Comparison of ENCODE assay signal across 13 cellular contexts in genomic region chr4:186227221-186227620, GRCh38. TPM values are rescaled to one million over a fixed set of nuclear protein-coding genes. Genes with fewer than 3 reads are reported as not detected.
DNase-seq lines count a peak whose midpoint lies in the region; ATAC-seq, FAIRE-seq and TF ChIP-seq lines count a peak whose summit lies in the region.
"Had no signal": no experiment of that assay in that cellular context is flagged by ENCODE, and none has a peak within 500 bp of the region (broad histone marks: within the 10 kb centered on the region; RNA-seq: fewer than 3 reads in every experiment).

TSS of gene KLKB1 (plus strand) at chr4:186227507. CDS start at chr4:186228196, 689 bp downstream.

- intact Hi-C loops in A673 (cut with micrococcal nuclease; ENCODE audit: unreplicated experiment), result no loop called here
- intact Hi-C loops in HepG2 (cut with micrococcal nuclease; ENCODE audit: unreplicated experiment), result no loop called here

- FAIRE-seq in HepG2 (lab: Jason Lieb, UNC) (peak; percentile 58), D721Med (lab: Jason Lieb, UNC) (no peak)

- H2AFZ ChIP-seq in HepG2 (ENCODE audit: low read length), result no peak within 1 kb of the TSS

- peaks cover 3% of the 10 kb centered on the region for H3K36me3 Mint-ChIP-seq in osteocyte (ENCODE audit: unreplicated experiment)

- 40% methylated on average over 5 of the region's 5 CpGs for WGBS in HepG2 (ENCODE audit: low lambda C conversion rate)

- no peaks in the 10 kb centered on the region for H4K20me1 ChIP-seq in HepG2 (ENCODE audit: insufficient read depth, low read length)

- H3K4me3 ChIP-seq in A673 (ENCODE audit: low read depth, low read length, poor library complexity, severe bottlenecking) (no peak within 1 kb of the TSS), brain microvascular endothelial cell (ENCODE audit: low read depth, low read length) (no peak within 1 kb of the TSS), HepG2 (replicated peaks in 1 of 3; ENCODE audit: insufficient read depth in 1 of 3, low read depth in 2 of 3, low read length in 3 of 3) (peak within 1 kb of the TSS in 2 of 3 experiments; percentile 2 to 3; a peak in 2 of 6 replicates)

- DNase-seq in A673 (ENCODE audit: low spot score) (peak; percentile 18), HuH-7 (ENCODE audit: low spot score) (peak; percentile 6), brain microvascular endothelial cell (peak; percentile 52), HepG2 (ENCODE audit: low spot score) (peak; percentile 64), D721Med (ENCODE audit: insufficient read length, low spot score) (no peak), osteocyte (ENCODE audit: extremely low spot score, unreplicated experiment) (no peak), iPS-NIHi7 (ENCODE audit: extremely low spot score) (no peak)
- DNase-seq: activated CD4-positive, alpha-beta T cell treated with anti-CD3 and anti-CD28 coated beads, Interleukin-2, amount 10 ng/mL, durations not matched to agents 7 days and 5 days; AML-193; stimulated activated naive B cell treated with anti-CD40 and anti-IgM and Interleukin-4, amounts not matched to agents 10 μg/mL and 1 μg/mL and 100 μg/mL, for 72 hours had no signal

- H3K36me3 ChIP-seq in A673 (ENCODE audit: insufficient read depth, low read length, poor library complexity, severe bottlenecking) (no peaks in the 10 kb centered on the region), brain microvascular endothelial cell (replicated peaks) (no peaks in the 10 kb centered on the region), HepG2 (replicated peaks in 1 of 2; ENCODE audit: control insufficient read depth in 1 of 2, insufficient read depth in 2 of 2, low read length in 2 of 2) (no peaks in the 10 kb centered on the region)

- H3K27ac ChIP-seq in A673 (ENCODE audit: low read depth, low read length, poor library complexity, severe bottlenecking), result no peak within 1 kb of the TSS
- no peak within 1 kb of the TSS for H3K27ac ChIP-seq in brain microvascular endothelial cell
- H3K27ac ChIP-seq in HepG2 (ENCODE audit: extremely low read length, insufficient read depth, low read length), result no peak within 1 kb of the TSS

- TF ChIP-seq CTCF in A673 (conservative IDR thresholded peaks at IDR 0.05; ENCODE audit: low read depth, low read length), result no peak
- TF ChIP-seq CTCF in brain microvascular endothelial cell (IDR thresholded peaks at IDR 0.05; ENCODE audit: low read depth, low read length, missing control alignments), result no peak
- TF ChIP-seq CTCF in HepG2 (CRISPR knock-in tag; IDR thresholded peaks at IDR 0.05), result no peak
- TF ChIP-seq CTCF in D721Med (IDR thresholded peaks at IDR 0.05; ENCODE audit: insufficient read depth, missing control alignments), result no peak
- TF ChIP-seq CTCF in osteocyte (IDR thresholded peaks at IDR 0.05), result no peak

- TF ChIP-seq POLR2A in HepG2 (IDR thresholded peaks at IDR 0.05; ENCODE audit: insufficient read depth in 1 of 2, low read depth in 2 of 2, low read length in 2 of 2), result no peak

- H3K27me3 ChIP-seq in A673 (replicated peaks; ENCODE audit: insufficient read depth, low read depth, low read length, poor library complexity) (no peaks in the 10 kb centered on the region), brain microvascular endothelial cell (replicated peaks) (no peaks in the 10 kb centered on the region), HepG2 (ENCODE audit: control insufficient read depth in 1 of 2, insufficient read depth in 2 of 2, low read length in 2 of 2) (peaks cover 0 to 1% of the 10 kb centered on the region in 2 experiments; a peak in 1 of 5 replicates)

- BruUV-seq in A673 (replicated peaks; lab: Mats Ljungman, UMichigan), result no TSS peak
- BruUV-seq in HepG2 (replicated peaks; lab: Mats Ljungman, UMichigan), result no TSS peak

- H3K27ac Mint-ChIP-seq in osteocyte (ENCODE audit: unreplicated experiment), result no peak within 1 kb of the TSS
- H3K27ac Mint-ChIP-seq: activated CD4-positive, alpha-beta T cell treated with anti-CD3 and anti-CD28 coated beads, Interleukin-2, amount 10 ng/mL, durations not matched to agents 7 days and 5 days; activated T-helper 2 cell treated with anti-CD3 and anti-CD28 coated beads, Interferon-gamma antibody, Interleukin-2, Interleukin-4, amounts not matched to agents 10 μg/mL and 5 μg/mL and 100 μg/mL, durations not matched to agents 14 hours and 24 hours and 36 hours; stimulated activated naive B cell treated with anti-CD40 and anti-IgM and Interleukin-4, amounts not matched to agents 10 μg/mL and 1 μg/mL and 100 μg/mL, for 72 hours had no signal

- POLR2A ChIA-PET in A673 (lab: Charles Lee; ENCODE audit: low non-redundant PET), result no interaction called here
- POLR2A ChIA-PET in HepG2 (lab: Yijun Ruan, JAX), result interaction anchor here (1.0 kb wide), 1 partner anchor 33 kb away, joined by 4 read pairs; no protein-coding TSS in a partner anchor

- H3K4me3 Mint-ChIP-seq in osteocyte (ENCODE audit: unreplicated experiment), result no peak within 1 kb of the TSS
- H3K4me3 Mint-ChIP-seq: activated CD4-positive, alpha-beta T cell treated with anti-CD3 and anti-CD28 coated beads, Interleukin-2, amount 10 ng/mL, durations not matched to agents 7 days and 5 days; stimulated activated naive B cell treated with anti-CD40 and anti-IgM and Interleukin-4, amounts not matched to agents 10 μg/mL and 1 μg/mL and 100 μg/mL, for 72 hours had no signal

- H3K9me3 ChIP-seq in A673 (ENCODE audit: low read depth, low read length, poor library complexity, severe bottlenecking) (peaks cover 9% of the 10 kb centered on the region), HepG2 (ENCODE audit: low read length) (peaks cover 8% of the 10 kb centered on the region; the same call in 1 of the 2 replicates)

- CTCF ChIA-PET in A673 (lab: Charles Lee), result no interaction called here
- CTCF ChIA-PET in HepG2 (lab: Yijun Ruan, JAX; ENCODE audit: low intra/inter-chr PET ratio, low total read pairs), result no interaction called here

- H3K79me2 ChIP-seq in HepG2 (ENCODE audit: insufficient read depth, low read length), result no peaks in the 10 kb centered on the region

- TF ChIP-seq EP300 in HepG2 (IDR thresholded peaks at IDR 0.05; ENCODE audit: low read depth in 2 of 2, low read length in 2 of 2), result peak in 1 of 2 experiments; percentile 38; a peak in 1 of 4 replicates
- no peak for TF ChIP-seq EP300 in HepG2 (CRISPR knock-in tag; IDR thresholded peaks at IDR 0.05; ENCODE audit: borderline replicate concordance)

- in situ Hi-C loops in brain microvascular endothelial cell (cut with HindIII; ENCODE audit: low pct_ligation_motif_present, low sequenced_read_pairs) (no loop called here), HepG2 (cut with HindIII; ENCODE audit: extremely low pct_ligation_motif_present, low pct_unique_long_range_greater_than_20kb) (no loop called here)

- ATAC-seq in HepG2, result peak; percentile 82
- no peak for ATAC-seq in SK-N-SH treated with all-trans-retinoic acid at 6 μM for 48 hours
- ATAC-seq: esophagus mucosa; stimulated activated naive B cell treated with anti-CD40 and anti-IgM and Interleukin-4, amounts not matched to agents 10 μg/mL and 1 μg/mL and 100 μg/mL, for 72 hours had no signal

- peaks cover 16% of the 10 kb centered on the region for H3K9me3 Mint-ChIP-seq in osteocyte (ENCODE audit: unreplicated experiment)

- peaks cover 17% of the 10 kb centered on the region for H3K4me1 Mint-ChIP-seq in osteocyte (ENCODE audit: unreplicated experiment)
- H3K4me1 Mint-ChIP-seq: activated CD4-positive, alpha-beta T cell treated with anti-CD3 and anti-CD28 coated beads, Interleukin-2, amount 10 ng/mL, durations not matched to agents 7 days and 5 days; stimulated activated naive B cell treated with anti-CD40 and anti-IgM and Interleukin-4, amounts not matched to agents 10 μg/mL and 1 μg/mL and 100 μg/mL, for 72 hours had no signal

- peaks cover 3% of the 10 kb centered on the region for H3K27me3 Mint-ChIP-seq in osteocyte (ENCODE audit: unreplicated experiment)
- H3K27me3 Mint-ChIP-seq: activated CD4-positive, alpha-beta T cell treated with anti-CD3 and anti-CD28 coated beads, Interleukin-2, amount 10 ng/mL, durations not matched to agents 7 days and 5 days had no signal

- peak within 1 kb of the TSS; percentile 56 for H3K4me2 ChIP-seq in HepG2 (ENCODE audit: low read depth, low read length)

- H3K9ac ChIP-seq in HepG2 (ENCODE audit: insufficient read depth, low read depth, low read length), result no peak within 1 kb of the TSS

- no peaks in the 10 kb centered on the region for H3K4me1 ChIP-seq in A673 (ENCODE audit: insufficient read depth, low read length, poor library complexity, severe bottlenecking)
- peaks cover 25% of the 10 kb centered on the region for H3K4me1 ChIP-seq in HepG2 (ENCODE audit: insufficient read depth, low read length)

- no peak for TF ChIP-seq RAD21 in HepG2 (CRISPR knock-in tag; IDR thresholded peaks at IDR 0.05)

TF ChIP-seq in HepG2, 621 proteins besides CTCF, POLR2A, EP300 and RAD21 (continues in another document):
- 0 out of 2 replicates have a peak, but pooled peaks have one; percentile 23 for TF ChIP-seq IRF2 (CRISPR knock-in tag; IDR thresholded peaks at IDR 0.05)

TF ChIP-seq in SK-N-SH treated with all-trans-retinoic acid at 6 μM for 48 hours, 23 proteins besides CTCF, POLR2A, EP300 and RAD21 (continues in another document):
- TF ChIP-seq ZC3H10 (CRISPR knock-in tag; IDR thresholded peaks at IDR 0.05) (no peak), ZFP3 (CRISPR knock-in tag; IDR thresholded peaks at IDR 0.05) (no peak)

RNA-seq across cellular contexts. Expression of gene KLKB1, which starts in this region (rescaled TPM):
- 0.39 TPM in 1 of 2 replicates, not detected in the other for total RNA-seq in A673 (2021)
- 0.49 and 0.59 TPM in 2 replicates for total RNA-seq in HepG2 (2016; rRNA removed; fragmentation: Illumina TruSeq; extraction: Trizol)
- total RNA-seq in HepG2 (2016; cell fraction: cytosol; rRNA removed; fragmentation: Illumina TruSeq; extraction: Trizol; ENCODE audit: low read depth), result not detected in 2 replicates
- 0.32 TPM in 1 of 2 replicates, not detected in the other for total RNA-seq in HepG2 (2016; cell fraction: insoluble cytoplasmic fraction; rRNA removed; fragmentation: Illumina TruSeq; extraction: Trizol)
- total RNA-seq in HepG2 (2016; cell fraction: membrane; rRNA removed; fragmentation: Illumina TruSeq; extraction: Trizol), result 0.19 and 0.21 TPM in 2 replicates
- 0.28 and 1.6 TPM in 2 replicates for total RNA-seq in HepG2 (2016; cell fraction: nucleus; rRNA removed; fragmentation: Illumina TruSeq; extraction: Trizol)
- polyA plus RNA-seq in HepG2 (2011; rRNA removed), result 0.26 and 0.67 TPM in 2 replicates
- 0.17 and 0.38 TPM in 2 replicates for polyA plus RNA-seq in HepG2 (2011; cell fraction: cytosol; rRNA removed)
- 0.35 and 0.50 TPM in 2 replicates for polyA plus RNA-seq in HepG2 (2011; cell fraction: nucleus; rRNA removed)
- 1.7 and 2.7 TPM in 2 replicates for polyA plus RNA-seq in HepG2 (2012)
- 0.08 TPM in 1 of 2 replicates, not detected in the other for polyA plus RNA-seq in HepG2 (2016; cell fraction: cytosol; fragmentation: Illumina TruSeq; extraction: Trizol; ENCODE audit: low read depth)
- polyA plus RNA-seq in HepG2 (2016; cell fraction: insoluble cytoplasmic fraction; fragmentation: Illumina TruSeq; extraction: Trizol; ENCODE audit: low read depth), result 0.22 and 0.24 TPM in 2 replicates
- polyA plus RNA-seq in HepG2 (2016; cell fraction: membrane; fragmentation: Illumina TruSeq; extraction: Trizol; ENCODE audit: low read depth), result 0.14 and 0.16 TPM in 2 replicates
- 1.4 and 1.5 TPM in 2 replicates for polyA plus RNA-seq in HepG2 (2016; cell fraction: nucleus; fragmentation: Illumina TruSeq; extraction: Trizol; ENCODE audit: insufficient read depth, low read depth)
- polyA minus RNA-seq in HepG2 (2011; rRNA and poly(A)+ RNA removed; ENCODE audit: low replicate concordance), result 0.56 TPM in 1 of 2 replicates, not detected in the other
- polyA minus RNA-seq in HepG2 (2011; cell fraction: cytosol; rRNA and poly(A)+ RNA removed), result 0.69 TPM in 1 of 2 replicates, not detected in the other
- 0.25 TPM in 1 of 2 replicates, not detected in the other for polyA minus RNA-seq in HepG2 (2011; cell fraction: nucleus; rRNA and poly(A)+ RNA removed)
- 0.43 TPM in 1 of 2 replicates, not detected in the other for total RNA-seq in osteocyte
- total RNA-seq: activated T-helper 2 cell treated with anti-CD3 and anti-CD28 coated beads, Interferon-gamma antibody, Interleukin-2, Interleukin-4, amounts not matched to agents 10 μg/mL and 5 μg/mL and 100 μg/mL, durations not matched to agents 14 hours and 24 hours and 36 hours had no signal

Comparison
In these comparisons a context has a peak if more than half of its experiments do, and no peak if none do; other contexts are left out.
1. Peak in DNase-seq in A673; RNA of the gene not detected or under 1 TPM.
2. DNase-seq: peak in HuH-7 (single experiment), brain microvascular endothelial cell (single experiment) and HepG2 (single experiment); none in D721Med (single experiment), osteocyte (single experiment) and iPS-NIHi7 (single experiment).
3. H3K4me3 ChIP-seq: peak in HepG2 (2 of 3); none in A673 (single experiment) and brain microvascular endothelial cell (single experiment).